2 cellular contexts compared by ENCODE assay signal in the genomic region with DNA sequence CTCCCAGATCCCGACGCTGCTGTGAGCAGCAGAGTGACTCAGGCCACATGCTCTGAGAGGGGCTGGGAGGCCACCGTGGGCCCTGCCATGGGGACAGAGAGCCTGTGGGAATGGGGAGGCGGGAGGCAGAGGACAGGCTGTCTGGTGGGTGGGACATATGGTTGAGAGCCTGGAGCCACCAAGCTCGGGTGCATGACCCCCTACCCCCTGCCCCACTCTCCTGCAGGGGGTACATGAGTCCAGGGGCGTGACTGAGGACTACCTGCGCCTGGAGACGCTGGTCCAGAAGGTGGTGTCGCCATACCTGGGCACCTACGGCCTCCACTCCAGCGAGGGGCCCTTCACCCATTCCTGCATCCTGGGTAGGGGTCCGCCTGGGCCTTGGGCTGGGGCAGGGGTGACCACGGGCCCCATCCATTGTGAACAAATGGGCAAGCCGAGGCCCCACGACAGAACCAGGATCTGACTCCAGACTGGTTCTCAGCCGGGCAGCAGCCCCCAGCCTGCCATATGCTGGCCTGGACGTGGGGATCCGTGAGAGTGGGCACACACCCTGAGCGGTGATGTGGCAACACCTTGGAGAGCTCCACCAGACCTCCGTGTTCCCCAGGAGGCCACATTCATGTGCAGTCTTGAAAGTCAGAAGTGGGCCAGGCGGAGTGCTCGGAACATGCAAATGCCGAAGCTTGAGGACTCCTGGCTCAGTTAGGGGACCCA.
TF ChIP-seq lines count a peak whose summit lies in the region.

No MANE protein-coding gene starts in this region.

TF ChIP-seq in Ishikawa, 13 proteins besides CTCF, POLR2A, EP300 and RAD21:
- TF ChIP-seq YY1 (IDR thresholded peaks at IDR 0.05; ENCODE audit: low read depth) = no peak
- TF ChIP-seq, protein P1, sequence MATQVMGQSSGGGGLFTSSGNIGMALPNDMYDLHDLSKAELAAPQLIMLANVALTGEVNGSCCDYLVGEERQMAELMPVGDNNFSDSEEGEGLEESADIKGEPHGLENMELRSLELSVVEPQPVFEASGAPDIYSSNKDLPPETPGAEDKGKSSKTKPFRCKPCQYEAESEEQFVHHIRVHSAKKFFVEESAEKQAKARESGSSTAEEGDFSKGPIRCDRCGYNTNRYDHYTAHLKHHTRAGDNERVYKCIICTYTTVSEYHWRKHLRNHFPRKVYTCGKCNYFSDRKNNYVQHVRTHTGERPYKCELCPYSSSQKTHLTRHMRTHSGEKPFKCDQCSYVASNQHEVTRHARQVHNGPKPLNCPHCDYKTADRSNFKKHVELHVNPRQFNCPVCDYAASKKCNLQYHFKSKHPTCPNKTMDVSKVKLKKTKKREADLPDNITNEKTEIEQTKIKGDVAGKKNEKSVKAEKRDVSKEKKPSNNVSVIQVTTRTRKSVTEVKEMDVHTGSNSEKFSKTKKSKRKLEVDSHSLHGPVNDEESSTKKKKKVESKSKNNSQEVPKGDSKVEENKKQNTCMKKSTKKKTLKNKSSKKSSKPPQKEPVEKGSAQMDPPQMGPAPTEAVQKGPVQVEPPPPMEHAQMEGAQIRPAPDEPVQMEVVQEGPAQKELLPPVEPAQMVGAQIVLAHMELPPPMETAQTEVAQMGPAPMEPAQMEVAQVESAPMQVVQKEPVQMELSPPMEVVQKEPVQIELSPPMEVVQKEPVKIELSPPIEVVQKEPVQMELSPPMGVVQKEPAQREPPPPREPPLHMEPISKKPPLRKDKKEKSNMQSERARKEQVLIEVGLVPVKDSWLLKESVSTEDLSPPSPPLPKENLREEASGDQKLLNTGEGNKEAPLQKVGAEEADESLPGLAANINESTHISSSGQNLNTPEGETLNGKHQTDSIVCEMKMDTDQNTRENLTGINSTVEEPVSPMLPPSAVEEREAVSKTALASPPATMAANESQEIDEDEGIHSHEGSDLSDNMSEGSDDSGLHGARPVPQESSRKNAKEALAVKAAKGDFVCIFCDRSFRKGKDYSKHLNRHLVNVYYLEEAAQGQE (IDR thresholded peaks at IDR 0.05; ENCODE audit: low read depth) = peak; percentile 72

TF ChIP-seq in HepG2, 621 proteins besides CTCF, POLR2A, EP300 and RAD21:
- TF ChIP-seq AGO2 (optimal IDR thresholded peaks at IDR 0.05; ENCODE audit: low read depth, low read length) = peak; percentile 68
- TF ChIP-seq ZC3H13 (CRISPR knock-in tag; IDR thresholded peaks at IDR 0.05) = 0 out of 2 replicates have a peak, but pooled peaks have one; percentile 6
- TF ChIP-seq SMAD1 (CRISPR knock-in tag; IDR thresholded peaks at IDR 0.05; ENCODE audit: borderline replicate concordance, low read depth) = no peak
- TF ChIP-seq, protein P2, sequence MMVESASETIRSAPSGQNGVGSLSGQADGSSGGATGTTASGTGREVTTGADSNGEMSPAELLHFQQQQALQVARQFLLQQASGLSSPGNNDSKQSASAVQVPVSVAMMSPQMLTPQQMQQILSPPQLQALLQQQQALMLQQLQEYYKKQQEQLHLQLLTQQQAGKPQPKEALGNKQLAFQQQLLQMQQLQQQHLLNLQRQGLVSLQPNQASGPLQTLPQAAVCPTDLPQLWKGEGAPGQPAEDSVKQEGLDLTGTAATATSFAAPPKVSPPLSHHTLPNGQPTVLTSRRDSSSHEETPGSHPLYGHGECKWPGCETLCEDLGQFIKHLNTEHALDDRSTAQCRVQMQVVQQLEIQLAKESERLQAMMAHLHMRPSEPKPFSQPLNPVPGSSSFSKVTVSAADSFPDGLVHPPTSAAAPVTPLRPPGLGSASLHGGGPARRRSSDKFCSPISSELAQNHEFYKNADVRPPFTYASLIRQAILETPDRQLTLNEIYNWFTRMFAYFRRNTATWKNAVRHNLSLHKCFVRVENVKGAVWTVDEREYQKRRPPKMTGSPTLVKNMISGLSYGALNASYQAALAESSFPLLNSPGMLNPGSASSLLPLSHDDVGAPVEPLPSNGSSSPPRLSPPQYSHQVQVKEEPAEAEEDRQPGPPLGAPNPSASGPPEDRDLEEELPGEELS (CRISPR knock-in tag; IDR thresholded peaks at IDR 0.05) = no peak
- TF ChIP-seq PAF1 (CRISPR knock-in tag; IDR thresholded peaks at IDR 0.05) = no peak
